1 cellular context compared by ENCODE assay signal in the genomic region with DNA sequence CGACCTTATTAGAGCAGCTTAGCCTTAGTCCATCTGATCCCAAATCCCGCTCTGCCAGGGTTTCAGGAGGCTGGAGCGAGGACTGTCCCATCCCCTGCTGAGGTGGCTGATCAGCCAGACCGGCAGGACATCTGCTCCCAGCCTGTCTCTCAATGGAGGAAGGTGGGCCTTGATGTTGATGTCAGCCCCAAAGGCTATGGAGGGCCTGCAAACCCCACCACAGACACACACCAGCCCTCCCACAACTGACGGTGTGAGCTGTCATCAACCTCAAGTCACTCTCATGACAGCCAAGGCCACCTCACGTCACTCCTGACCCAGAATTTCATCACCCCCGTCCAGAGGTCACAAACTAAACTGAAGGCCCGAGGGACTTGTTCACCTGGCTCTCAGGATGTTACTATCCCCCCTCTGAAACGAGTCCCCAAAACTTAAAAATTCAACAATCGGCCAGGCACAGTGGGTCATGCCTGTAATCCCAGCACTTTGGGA.
A peak's percentile ranks its signal among the peaks of the same experiment; 100 is the strongest.
TF ChIP-seq lines count a peak whose summit lies in the region.

No MANE protein-coding gene starts in this region.

TF ChIP-seq in HepG2, 621 proteins besides CTCF, POLR2A, EP300 and RAD21 (continues in another document):
- TF ChIP-seq, protein P1, sequence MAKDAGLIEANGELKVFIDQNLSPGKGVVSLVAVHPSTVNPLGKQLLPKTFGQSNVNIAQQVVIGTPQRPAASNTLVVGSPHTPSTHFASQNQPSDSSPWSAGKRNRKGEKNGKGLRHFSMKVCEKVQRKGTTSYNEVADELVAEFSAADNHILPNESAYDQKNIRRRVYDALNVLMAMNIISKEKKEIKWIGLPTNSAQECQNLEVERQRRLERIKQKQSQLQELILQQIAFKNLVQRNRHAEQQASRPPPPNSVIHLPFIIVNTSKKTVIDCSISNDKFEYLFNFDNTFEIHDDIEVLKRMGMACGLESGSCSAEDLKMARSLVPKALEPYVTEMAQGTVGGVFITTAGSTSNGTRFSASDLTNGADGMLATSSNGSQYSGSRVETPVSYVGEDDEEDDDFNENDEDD (CRISPR knock-in tag; IDR thresholded peaks at IDR 0.05; ENCODE audit: borderline replicate concordance) = peak; percentile 23; the same call in 1 of the 2 replicates
- TF ChIP-seq ZBED4 (CRISPR knock-in tag; IDR thresholded peaks at IDR 0.05; ENCODE audit: borderline replicate concordance) (0 out of 2 replicates have a peak, but pooled peaks have one; percentile 13), JUND (CRISPR knock-in tag; IDR thresholded peaks at IDR 0.05) (peak; percentile 52), ZBTB21 (CRISPR knock-in tag; IDR thresholded peaks at IDR 0.05) (peak; percentile 44; the same call in 1 of the 2 replicates), NR0B2 (CRISPR knock-in tag; IDR thresholded peaks at IDR 0.05) (no peak), CREB1 (IDR thresholded peaks at IDR 0.05) (peak; percentile 85), CREB1 (CRISPR knock-in tag; IDR thresholded peaks at IDR 0.05) (peak; percentile 69; the same call in 1 of the 2 replicates), ZNF792 (CRISPR knock-in tag; IDR thresholded peaks at IDR 0.05) (peak; percentile 46; the same call in 1 of the 2 replicates), SUZ12 (IDR thresholded peaks at IDR 0.05; ENCODE audit: low read depth, low read length) (no peak), NFIB (CRISPR knock-in tag; IDR thresholded peaks at IDR 0.05; ENCODE audit: borderline replicate concordance) (no peak), NR2F1 (CRISPR knock-in tag; IDR thresholded peaks at IDR 0.05) (peak; percentile 21 to 71; a peak in 2 of 4 replicates), GABPB1 (CRISPR knock-in tag; IDR thresholded peaks at IDR 0.05) (peak; percentile 30; the same call in 1 of the 2 replicates), TFE3 (CRISPR knock-in tag; IDR thresholded peaks at IDR 0.05) (peak; percentile 69), PAXIP1 (CRISPR knock-in tag; conservative IDR thresholded peaks at IDR 0.05) (peak; percentile 78), ZNF724P (CRISPR knock-in tag; IDR thresholded peaks at IDR 0.05; ENCODE audit: borderline replicate concordance) (no peak), LCORL (IDR thresholded peaks at IDR 0.05) (0 out of 2 replicates have a peak, but pooled peaks have one; percentile 15), LCORL (CRISPR knock-in tag; IDR thresholded peaks at IDR 0.05) (peak; percentile 68), KLF9 (CRISPR knock-in tag; IDR thresholded peaks at IDR 0.05; ENCODE audit: low read depth) (no peak), CEBPG (CRISPR knock-in tag; IDR thresholded peaks at IDR 0.05) (peak; percentile 84), FOXM1 (CRISPR knock-in tag; IDR thresholded peaks at IDR 0.05) (no peak), REST (IDR thresholded peaks at IDR 0.05; ENCODE audit: borderline replicate concordance in 1 of 2, low read depth in 1 of 2, low read length in 2 of 2) (no peak), GATAD2A (CRISPR knock-in tag; IDR thresholded peaks at IDR 0.05) (peak; percentile 81), ZBTB7B (CRISPR knock-in tag; IDR thresholded peaks at IDR 0.05) (peak; percentile 32; the same call in 1 of the 2 replicates), ATF3 (CRISPR knock-in tag; IDR thresholded peaks at IDR 0.05) (peak; percentile 85), ZNF547 (CRISPR knock-in tag; IDR thresholded peaks at IDR 0.05) (0 out of 2 replicates have a peak, but pooled peaks have one; percentile 24)
- TF ChIP-seq, protein P2, sequence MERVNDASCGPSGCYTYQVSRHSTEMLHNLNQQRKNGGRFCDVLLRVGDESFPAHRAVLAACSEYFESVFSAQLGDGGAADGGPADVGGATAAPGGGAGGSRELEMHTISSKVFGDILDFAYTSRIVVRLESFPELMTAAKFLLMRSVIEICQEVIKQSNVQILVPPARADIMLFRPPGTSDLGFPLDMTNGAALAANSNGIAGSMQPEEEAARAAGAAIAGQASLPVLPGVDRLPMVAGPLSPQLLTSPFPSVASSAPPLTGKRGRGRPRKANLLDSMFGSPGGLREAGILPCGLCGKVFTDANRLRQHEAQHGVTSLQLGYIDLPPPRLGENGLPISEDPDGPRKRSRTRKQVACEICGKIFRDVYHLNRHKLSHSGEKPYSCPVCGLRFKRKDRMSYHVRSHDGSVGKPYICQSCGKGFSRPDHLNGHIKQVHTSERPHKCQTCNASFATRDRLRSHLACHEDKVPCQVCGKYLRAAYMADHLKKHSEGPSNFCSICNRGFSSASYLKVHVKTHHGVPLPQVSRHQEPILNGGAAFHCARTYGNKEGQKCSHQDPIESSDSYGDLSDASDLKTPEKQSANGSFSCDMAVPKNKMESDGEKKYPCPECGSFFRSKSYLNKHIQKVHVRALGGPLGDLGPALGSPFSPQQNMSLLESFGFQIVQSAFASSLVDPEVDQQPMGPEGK (CRISPR knock-in tag; IDR thresholded peaks at IDR 0.05) = 0 out of 2 replicates have a peak, but pooled peaks have one; percentile 11
- TF ChIP-seq, protein P3, sequence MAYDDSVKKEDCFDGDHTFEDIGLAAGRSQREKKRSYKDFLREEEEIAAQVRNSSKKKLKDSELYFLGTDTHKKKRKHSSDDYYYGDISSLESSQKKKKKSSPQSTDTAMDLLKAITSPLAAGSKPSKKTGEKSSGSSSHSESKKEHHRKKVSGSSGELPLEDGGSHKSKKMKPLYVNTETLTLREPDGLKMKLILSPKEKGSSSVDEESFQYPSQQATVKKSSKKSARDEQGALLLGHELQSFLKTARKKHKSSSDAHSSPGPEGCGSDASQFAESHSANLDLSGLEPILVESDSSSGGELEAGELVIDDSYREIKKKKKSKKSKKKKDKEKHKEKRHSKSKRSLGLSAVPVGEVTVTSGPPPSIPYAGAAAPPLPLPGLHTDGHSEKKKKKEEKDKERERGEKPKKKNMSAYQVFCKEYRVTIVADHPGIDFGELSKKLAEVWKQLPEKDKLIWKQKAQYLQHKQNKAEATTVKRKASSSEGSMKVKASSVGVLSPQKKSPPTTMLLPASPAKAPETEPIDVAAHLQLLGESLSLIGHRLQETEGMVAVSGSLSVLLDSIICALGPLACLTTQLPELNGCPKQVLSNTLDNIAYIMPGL (CRISPR knock-in tag; IDR thresholded peaks at IDR 0.05; ENCODE audit: borderline replicate concordance in 1 of 2, low read depth in 1 of 2) = 0 out of 4 replicates have a peak, but pooled peaks of 1 of the 2 experiments have one; percentile 25
- TF ChIP-seq, protein P4, sequence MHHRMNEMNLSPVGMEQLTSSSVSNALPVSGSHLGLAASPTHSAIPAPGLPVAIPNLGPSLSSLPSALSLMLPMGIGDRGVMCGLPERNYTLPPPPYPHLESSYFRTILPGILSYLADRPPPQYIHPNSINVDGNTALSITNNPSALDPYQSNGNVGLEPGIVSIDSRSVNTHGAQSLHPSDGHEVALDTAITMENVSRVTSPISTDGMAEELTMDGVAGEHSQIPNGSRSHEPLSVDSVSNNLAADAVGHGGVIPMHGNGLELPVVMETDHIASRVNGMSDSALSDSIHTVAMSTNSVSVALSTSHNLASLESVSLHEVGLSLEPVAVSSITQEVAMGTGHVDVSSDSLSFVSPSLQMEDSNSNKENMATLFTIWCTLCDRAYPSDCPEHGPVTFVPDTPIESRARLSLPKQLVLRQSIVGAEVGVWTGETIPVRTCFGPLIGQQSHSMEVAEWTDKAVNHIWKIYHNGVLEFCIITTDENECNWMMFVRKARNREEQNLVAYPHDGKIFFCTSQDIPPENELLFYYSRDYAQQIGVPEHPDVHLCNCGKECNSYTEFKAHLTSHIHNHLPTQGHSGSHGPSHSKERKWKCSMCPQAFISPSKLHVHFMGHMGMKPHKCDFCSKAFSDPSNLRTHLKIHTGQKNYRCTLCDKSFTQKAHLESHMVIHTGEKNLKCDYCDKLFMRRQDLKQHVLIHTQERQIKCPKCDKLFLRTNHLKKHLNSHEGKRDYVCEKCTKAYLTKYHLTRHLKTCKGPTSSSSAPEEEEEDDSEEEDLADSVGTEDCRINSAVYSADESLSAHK (CRISPR knock-in tag; IDR thresholded peaks at IDR 0.05; ENCODE audit: borderline replicate concordance) = no peak
